Comparison of ENCODE assay signal across 13 cellular contexts in genomic region chr4:94277539-94277938, GRCh38.
DNase-seq lines count a peak whose midpoint lies in the region; ATAC-seq, FAIRE-seq and TF ChIP-seq lines count a peak whose summit lies in the region.
"Had no signal": no experiment of that assay in that cellular context is flagged by ENCODE, and none has a peak within 500 bp of the region (broad histone marks: within the 10 kb centered on the region; RNA-seq: fewer than 3 reads in every experiment).

No MANE protein-coding gene starts in this region.

- H2BK120ac ChIP-seq in IMR-90 (ENCODE audit: low read depth, low read length), result no peak overlapping the region

- H2BK20ac ChIP-seq in IMR-90 (ENCODE audit: low read depth, low read length), result no peak overlapping the region

- CTCF ChIA-PET in IMR-90 (lab: Yijun Ruan, JAX), result interaction anchor here (0.8 kb wide), 1 partner anchor 10 kb away, joined by 4 read pairs; no protein-coding TSS in a partner anchor

- POLR2A ChIA-PET in IMR-90 (lab: Charles Lee; ENCODE audit: unreplicated experiment), result interaction anchor here (0.6 kb wide), 1 partner anchor 328 kb away, joined by 5 read pairs; no protein-coding TSS in a partner anchor

- H4K20me1 ChIP-seq in IMR-90 (ENCODE audit: insufficient read depth, low read length), result no peaks in the 10 kb centered on the region

- no peak overlapping the region for H2AK9ac ChIP-seq in IMR-90 (replicated peaks; ENCODE audit: low read depth, low read length, poor library complexity)

- dilution Hi-C loops in IMR-90 (cut with HindIII; ENCODE audit: low sequenced_read_pairs, unreplicated experiment), result no loop called here

- TF ChIP-seq POLR2A in IMR-90 (IDR thresholded peaks at IDR 0.05; ENCODE audit: low read depth, low read length), result no peak

- H2BK15ac ChIP-seq in IMR-90 (ENCODE audit: low read depth, low read length), result no peak overlapping the region

- no peak overlapping the region for H2AFZ ChIP-seq in IMR-90 (replicated peaks; ENCODE audit: low read length, poor library complexity)
- H2AFZ ChIP-seq: GM23248 had no signal

- no peak overlapping the region for H3K14ac ChIP-seq in IMR-90 (replicated peaks; ENCODE audit: low read depth, low read length)

- H3K36me3 ChIP-seq in IMR-90 (ENCODE audit: control insufficient read depth, insufficient read depth, low read length), result peaks cover 19% of the 10 kb centered on the region
- H3K36me3 ChIP-seq in small intestine (ENCODE audit: control insufficient read depth in 2 of 2, insufficient read depth in 2 of 2, low read length in 2 of 2), result peaks cover 0 to 4% of the 10 kb centered on the region in 2 donors

- no peak overlapping the region for H3K4me2 ChIP-seq in IMR-90 (ENCODE audit: low read depth, low read length)
- H3K4me2 ChIP-seq: BLaER1 treated with 17β-estradiol and CSF1 and Interleukin-3, amounts not matched to agents 10 nM and 100 nM had no signal

- no peak overlapping the region for H3K23ac ChIP-seq in IMR-90 (ENCODE audit: low read depth, low read length)

- H3K4ac ChIP-seq in IMR-90 (ENCODE audit: low read depth, low read length), result no peak overlapping the region

- no peak for TF ChIP-seq RAD21 in IMR-90 (IDR thresholded peaks at IDR 0.05; ENCODE audit: low read length)

- TF ChIP-seq CTCF in IMR-90 (conservative IDR thresholded peaks at IDR 0.05; ENCODE audit: low read depth, low read length) (no peak), fibroblast of villous mesenchyme (IDR thresholded peaks at IDR 0.05; ENCODE audit: insufficient read depth, low read depth, low read length) (no peak)

- DNase-seq in NCI-H1105 treated with DMSO at 0.1 percent for 48 hours (lab: John Stamatoyannopoulos, UW) (peak; percentile 2), NCI-H1105 (lab: John Stamatoyannopoulos, UW) (no peak), IMR-90 (peak; percentile 66), fibroblast of villous mesenchyme (ENCODE audit: low read depth) (peak; percentile 46), small intestine (peak; percentile 24), MV-4-11 (lab: John Stamatoyannopoulos, UW) (no peak), frontal cortex (ENCODE audit: low spot score in 2 of 2) (no peak), amygdala (lab: John Stamatoyannopoulos, UW) (no peak)
- DNase-seq: CD4-positive, CD25-positive, alpha-beta regulatory T cell; GM23248; H7 had no signal

- 0 out of 2 replicates have a peak, but pooled peaks cover 2% of the 10 kb centered on the region for H3K4me1 ChIP-seq in IMR-90 (ENCODE audit: control insufficient read depth, insufficient read depth, low read length)
- no peaks in the 10 kb centered on the region for H3K4me1 ChIP-seq in small intestine (ENCODE audit: control insufficient read depth in 2 of 2, insufficient read depth in 1 of 2, low read depth in 1 of 2, low read length in 1 of 2)
- H3K4me1 ChIP-seq: BLaER1 treated with 17β-estradiol and CSF1 and Interleukin-3, amounts not matched to agents 10 nM and 100 nM had no signal

- intact Hi-C loops in IMR-90 (cut with micrococcal nuclease), result no loop called here

- H3K27ac ChIP-seq in IMR-90 (ENCODE audit: insufficient read depth, low read length) (no peak overlapping the region), small intestine (ENCODE audit: low read depth in 1 of 2, low read length in 1 of 2) (no peak overlapping the region)
- H3K27ac ChIP-seq: 22Rv1; BLaER1 treated with 17β-estradiol and CSF1 and Interleukin-3, amounts not matched to agents 10 nM and 100 nM; GM23248 had no signal

- no peak overlapping the region for H4K91ac ChIP-seq in IMR-90 (ENCODE audit: insufficient read depth, low read depth, low read length)

- BruUV-seq in IMR-90 (replicated peaks; lab: Mats Ljungman, UMichigan), result no TSS peak

- H3K9me3 ChIP-seq in IMR-90 (ENCODE audit: control insufficient read depth, insufficient read depth, low read length) (no peaks in the 10 kb centered on the region), small intestine (ENCODE audit: control insufficient read depth, low read depth) (no peaks in the 10 kb centered on the region)
- H3K9me3 ChIP-seq: BLaER1 treated with 17β-estradiol and CSF1 and Interleukin-3, amounts not matched to agents 10 nM and 100 nM had no signal

- H3K18ac ChIP-seq in IMR-90 (ENCODE audit: low read depth, low read length), result no peak overlapping the region

- H3K56ac ChIP-seq in IMR-90 (ENCODE audit: extremely low read depth, insufficient read depth, low read length), result no peak overlapping the region

- no peak overlapping the region for H2BK5ac ChIP-seq in IMR-90 (ENCODE audit: low read depth, low read length, poor library complexity, severe bottlenecking)

- no CpG with 5 or more reads among the region's 3 CpGs for WGBS in IMR-90 (ENCODE audit: extremely low coverage in 2 of 2, insufficient read length in 1 of 2), 2 experiments
- WGBS in small intestine, 3 donors, result 51 to 69% (median 52%) methylated on average over 3 of the region's 3 CpGs

- H3K27me3 ChIP-seq in IMR-90 (ENCODE audit: control insufficient read depth, insufficient read depth, low read length), result no peaks in the 10 kb centered on the region
- H3K27me3 ChIP-seq in small intestine (ENCODE audit: control insufficient read depth in 2 of 2, insufficient read depth in 2 of 2, low read length in 2 of 2), result no peaks in the 10 kb centered on the region
- H3K27me3 ChIP-seq: BLaER1 treated with 17β-estradiol and CSF1 and Interleukin-3, amounts not matched to agents 10 nM and 100 nM had no signal

- H3K9me1 ChIP-seq in IMR-90 (ENCODE audit: insufficient read depth, low read length), result peaks cover 3% of the 10 kb centered on the region; the same call in 1 of the 2 replicates

- FAIRE-seq in small intestine (lab: Jason Lieb, UNC), result no peak
- FAIRE-seq in frontal cortex (lab: Jason Lieb, UNC), result no peak

- no peak overlapping the region for H4K5ac ChIP-seq in IMR-90 (ENCODE audit: low read depth, low read length)

- in situ Hi-C loops in IMR-90 (cut with MboI; ENCODE audit: low sequenced_read_pairs), result no loop called here

- H3K4me3 ChIP-seq in IMR-90 (ENCODE audit: insufficient read depth, low read depth, low read length), result no peak overlapping the region
- no peak overlapping the region for H3K4me3 ChIP-seq in fibroblast of villous mesenchyme (ENCODE audit: low read depth, low read length)
- H3K4me3 ChIP-seq in small intestine (ENCODE audit: low read depth in 1 of 2, low read length in 2 of 2), result no peak overlapping the region
- H3K4me3 ChIP-seq: BLaER1 treated with 17β-estradiol and CSF1 and Interleukin-3, amounts not matched to agents 10 nM and 100 nM; GM23248 had no signal

- no peak overlapping the region for H2AK5ac ChIP-seq in IMR-90 (ENCODE audit: low read depth, low read length)

- H3K9ac ChIP-seq in IMR-90 (ENCODE audit: low read depth, low read length), result no peak overlapping the region
- H3K9ac ChIP-seq: BLaER1 treated with 17β-estradiol and CSF1 and Interleukin-3, amounts not matched to agents 10 nM and 100 nM; GM23248 had no signal

- peaks cover 2 to 3% of the 10 kb centered on the region in 2 experiments; a peak in 2 of 4 replicates for H3K79me1 ChIP-seq in IMR-90 (ENCODE audit: low read depth in 1 of 2, low read length in 2 of 2)

- no peak overlapping the region for H4K8ac ChIP-seq in IMR-90 (ENCODE audit: low read depth in 2 of 2, low read length in 2 of 2)

- ATAC-seq in IMR-90 (ENCODE audit: low read depth), result peak; percentile 48

TF ChIP-seq in IMR-90, 13 proteins besides CTCF, POLR2A, EP300 and RAD21:
- TF ChIP-seq MAZ (IDR thresholded peaks at IDR 0.05; ENCODE audit: borderline replicate concordance, low read depth, low read length), result no peak
- no peak for TF ChIP-seq CHD1 (IDR thresholded peaks at IDR 0.05; ENCODE audit: low read depth, low read length)
- no peak for TF ChIP-seq RCOR1 (IDR thresholded peaks at IDR 0.05; ENCODE audit: insufficient replicate concordance, low read length)
- no peak for TF ChIP-seq MXI1 (IDR thresholded peaks at IDR 0.05; ENCODE audit: borderline replicate concordance, low read depth, low read length)
- TF ChIP-seq BHLHE40 (IDR thresholded peaks at IDR 0.05; ENCODE audit: low read depth, low read length), result no peak
- no peak for TF ChIP-seq USF2 (IDR thresholded peaks at IDR 0.05; ENCODE audit: low read depth, low read length)
- no peak for TF ChIP-seq FOS (IDR thresholded peaks at IDR 0.05; ENCODE audit: low read depth, low read length)
- TF ChIP-seq MAFK (IDR thresholded peaks at IDR 0.05; ENCODE audit: low read depth, low read length), result no peak
- no peak for TF ChIP-seq NFE2L2 (IDR thresholded peaks at IDR 0.05; ENCODE audit: low read depth, low read length)
- no peak for TF ChIP-seq ELK1 (IDR thresholded peaks at IDR 0.05; ENCODE audit: borderline replicate concordance, low read depth, low read length)
TF ChIP-seq in IMR-90: peak in this region for 0.

Comparison
In these comparisons a context has a peak if more than half of its experiments do, and no peak if none do; other contexts are left out.
1. DNase-seq: peak in NCI-H1105 treated with DMSO at 0.1 percent for 48 hours (single experiment), IMR-90 (single experiment), fibroblast of villous mesenchyme (single experiment) and small intestine (single experiment); none in NCI-H1105 (single experiment), MV-4-11 (single experiment), frontal cortex (0 of 2) and amygdala (0 of 56).